Comparison of ENCODE assay signal across 1 cellular context in genomic region chr7:156751319-156751718, GRCh38.
A peak's percentile ranks its signal among the peaks of the same experiment; 100 is the strongest.
TF ChIP-seq lines count a peak whose summit lies in the region.

No MANE protein-coding gene starts in this region.

TF ChIP-seq in SK-N-SH, 30 proteins besides CTCF, POLR2A, EP300 and RAD21 (continued from another document):
- TF ChIP-seq USF1 (IDR thresholded peaks at IDR 0.05; ENCODE audit: borderline replicate concordance, low read depth) (no peak), SIN3A (IDR thresholded peaks at IDR 0.05; ENCODE audit: borderline replicate concordance, low read depth, low read length) (peak; percentile 65; the same call in 1 of the 2 replicates), IRF3 (IDR thresholded peaks at IDR 0.05; ENCODE audit: low read depth, low read length) (no peak), MAX (IDR thresholded peaks at IDR 0.05; ENCODE audit: low read depth) (peak; percentile 33; the same call in 1 of the 2 replicates), YY1 (IDR thresholded peaks at IDR 0.05; ENCODE audit: low read depth) (peak; percentile 73; the same call in 1 of the 2 replicates), ZBTB33 (IDR thresholded peaks at IDR 0.05; ENCODE audit: borderline replicate concordance, low read depth) (peak; percentile 62), POLR2AphosphoS5 (IDR thresholded peaks at IDR 0.05; ENCODE audit: low read depth, low read length) (peak; percentile 61; the same call in 1 of the 2 replicates), FOXJ3 (CRISPR knock-in tag; IDR thresholded peaks at IDR 0.05) (no peak)
